Comparison of ENCODE assay signal across 11 cellular contexts in genomic region chr10:89887406-89887805, GRCh38.
DNase-seq lines count a peak whose midpoint lies in the region; ATAC-seq and TF ChIP-seq lines count a peak whose summit lies in the region.
"Had no signal": no experiment of that assay in that cellular context is flagged by ENCODE, and none has a peak within 500 bp of the region (broad histone marks: within the 10 kb centered on the region; RNA-seq: fewer than 3 reads in every experiment).

No MANE protein-coding gene starts in this region.

- H3K27me3 Mint-ChIP-seq in MCF 10A (ENCODE audit: insufficient read depth, unreplicated experiment), result no peaks in the 10 kb centered on the region
- peaks cover 8% of the 10 kb centered on the region for H3K27me3 Mint-ChIP-seq in IgD-negative memory B cell

- CTCF ChIA-PET in MCF 10A (lab: Yijun Ruan, JAX), result no interaction called here

- no peak overlapping the region for H2AFZ ChIP-seq in GM23248

- H3K36me3 ChIP-seq in breast epithelium (no peaks in the 10 kb centered on the region), stomach (no peaks in the 10 kb centered on the region), GM23248 (ENCODE audit: low read depth) (no peaks in the 10 kb centered on the region)
- H3K36me3 ChIP-seq: SJSA1 had no signal

- H3K79me2 ChIP-seq in GM23248 (ENCODE audit: insufficient read depth), result no peaks in the 10 kb centered on the region

- intact Hi-C loops in breast epithelium (cut with DNase I; ENCODE audit: low total_unique reads), result no loop called here
- intact Hi-C loops in MCF 10A (cut with micrococcal nuclease), result no loop called here
- intact Hi-C loops in stomach (cut with DNase I; ENCODE audit: low total_unique reads), result no loop called here

- H3K4me1 ChIP-seq in breast epithelium (no peaks in the 10 kb centered on the region), stomach (no peaks in the 10 kb centered on the region), GM23248 (ENCODE audit: insufficient read depth) (no peaks in the 10 kb centered on the region)
- H3K4me1 ChIP-seq: SJSA1 had no signal

- no peak overlapping the region for H3K9ac ChIP-seq in GM23248

- H3K9me3 Mint-ChIP-seq in MCF 10A (ENCODE audit: unreplicated experiment) (peaks cover 6% of the 10 kb centered on the region), IgD-negative memory B cell (peaks cover 0 to 8% (median 3%) of the 10 kb centered on the region in 3 donors)

- in situ Hi-C loops in GM23248 (cut with MboI), result no loop called here

- peak; percentile 60 for ATAC-seq in HG02840 (IDR thresholded peaks at IDR 0.05; ENCODE audit: low FRiP score, unreplicated experiment)

- peaks cover 4% of the 10 kb centered on the region for H3K36me3 Mint-ChIP-seq in MCF 10A (ENCODE audit: insufficient read depth, unreplicated experiment)
- H3K36me3 Mint-ChIP-seq in IgD-negative memory B cell, result peaks cover 2% of the 10 kb centered on the region

- H4K20me1 ChIP-seq in GM23248 (ENCODE audit: insufficient read depth), result no peaks in the 10 kb centered on the region

- 49 to 65% (median 54%) methylated on average over 4 of the region's 4 CpGs for WGBS in stomach, 5 donors
- WGBS in GM23248 (ENCODE audit: low coverage in 1 of 2, low lambda C conversion rate in 2 of 2, missing lambda C conversion rate in 2 of 2), 2 experiments, result 22% methylated on average over 4 of the region's 4 CpGs

- H3K9me2 ChIP-seq in GM23248 (ENCODE audit: insufficient read depth), result no peaks in the 10 kb centered on the region

- no peaks in the 10 kb centered on the region for H3K27me3 ChIP-seq in breast epithelium
- no peaks in the 10 kb centered on the region for H3K27me3 ChIP-seq in stomach
- peaks cover 7% of the 10 kb centered on the region; the same call in 1 of the 2 replicates for H3K27me3 ChIP-seq in GM23248 (replicated peaks; ENCODE audit: insufficient read depth)
- H3K27me3 ChIP-seq: SJSA1 had no signal

- H3K27ac Mint-ChIP-seq in MCF 10A (ENCODE audit: low read depth, unreplicated experiment) (no peak overlapping the region), IgD-negative memory B cell (peak overlapping the region; percentile 85 to 97 (median 96))

- no peaks in the 10 kb centered on the region for H3K4me1 Mint-ChIP-seq in MCF 10A (ENCODE audit: insufficient read depth, unreplicated experiment)
- H3K4me1 Mint-ChIP-seq in IgD-negative memory B cell, result peaks cover 25 to 42% (median 25%) of the 10 kb centered on the region in 3 donors

- no peaks in the 10 kb centered on the region for H3F3A ChIP-seq in GM23248 (ENCODE audit: insufficient read depth)

- no peaks in the 10 kb centered on the region for H3K9me3 ChIP-seq in breast epithelium
- H3K9me3 ChIP-seq in stomach, result no peaks in the 10 kb centered on the region
- no peaks in the 10 kb centered on the region for H3K9me3 ChIP-seq in GM23248 (ENCODE audit: low read depth)
- H3K9me3 ChIP-seq: SJSA1 had no signal

- no peak for TF ChIP-seq EP300 in stomach (IDR thresholded peaks at IDR 0.05)

- H3K4me3 Mint-ChIP-seq in MCF 10A (ENCODE audit: unreplicated experiment), result no peak overlapping the region
- peak overlapping the region; percentile 54 to 87 (median 77) for H3K4me3 Mint-ChIP-seq in IgD-negative memory B cell

- no peak for TF ChIP-seq CTCF in breast epithelium (IDR thresholded peaks at IDR 0.05)
- TF ChIP-seq CTCF in MCF 10A (IDR thresholded peaks at IDR 0.05; ENCODE audit: unreplicated experiment), result no peak
- TF ChIP-seq CTCF in stomach (IDR thresholded peaks at IDR 0.05), result no peak

- H3K4me2 ChIP-seq in GM23248 (ENCODE audit: unreplicated experiment), result no peak overlapping the region

- TF ChIP-seq POLR2A in breast epithelium (IDR thresholded peaks at IDR 0.05) (no peak), stomach (IDR thresholded peaks at IDR 0.05) (no peak)

- DNase-seq in breast epithelium (ENCODE audit: low spot score in 2 of 2) (no peak), MCF 10A (ENCODE audit: unreplicated experiment) (no peak), substantia nigra (lab: John Stamatoyannopoulos, UW) (no peak), stomach (no peak), GM23248 (no peak), medulla oblongata (ENCODE audit: extremely low spot score) (no peak)
- DNase-seq: NCI-H2029 treated with DMSO at 0.1 percent for 48 hours; stimulated activated naive CD4-positive, alpha-beta T cell treated with Interleukin-2 at 50 U/mL for 16 hours had no signal

- BruUV-seq in MCF 10A (replicated peaks; lab: Mats Ljungman, UMichigan), result no TSS peak

- POLR2A ChIA-PET in MCF 10A (lab: Yijun Ruan, JAX), result interaction anchor here (0.5 kb wide), 1 partner anchor 837 kb away, joined by 3 read pairs; no protein-coding TSS in a partner anchor

- H3K27ac ChIP-seq in breast epithelium (peak overlapping the region; percentile 68 to 79), substantia nigra (ENCODE audit: low read depth, low read length, poor library complexity, severe bottlenecking) (peak overlapping the region; percentile 23), stomach (no peak overlapping the region), GM23248 (no peak overlapping the region)
- H3K27ac ChIP-seq: SJSA1 had no signal

- no peak overlapping the region for H3K4me3 ChIP-seq in breast epithelium
- no peak overlapping the region for H3K4me3 ChIP-seq in stomach
- no peak overlapping the region for H3K4me3 ChIP-seq in GM23248
- H3K4me3 ChIP-seq: SJSA1 had no signal

Comparison
In these comparisons a context has a peak if more than half of its experiments do, and no peak if none do; other contexts are left out.
1. H3K27ac ChIP-seq: peak in breast epithelium (2 of 2) and substantia nigra (single experiment); none in stomach (0 of 5) and GM23248 (single experiment).